Comparison of ENCODE assay signal across 15 cellular contexts in genomic region chr14:21379338-21379737, GRCh38. TPM values are rescaled to one million over a fixed set of nuclear protein-coding genes. Genes with fewer than 3 reads are reported as not detected.
DNase-seq lines count a peak whose midpoint lies in the region; ATAC-seq and TF ChIP-seq lines count a peak whose summit lies in the region.
"Had no signal": no experiment of that assay in that cellular context is flagged by ENCODE, and none has a peak within 500 bp of the region (broad histone marks: within the 10 kb centered on the region; RNA-seq: fewer than 3 reads in every experiment).

No MANE protein-coding gene starts in this region.

- CTCF ChIA-PET in IMR-90 (lab: Yijun Ruan, JAX), result interaction anchor here (0.7 kb wide), 1 partner anchor 365 kb away, joined by 5 read pairs; no protein-coding TSS in a partner anchor

- no peaks in the 10 kb centered on the region for H3K9me1 ChIP-seq in IMR-90 (ENCODE audit: insufficient read depth, low read length)

- no peak overlapping the region for H2AFZ ChIP-seq in IMR-90 (replicated peaks; ENCODE audit: low read length, poor library complexity)
- H2AFZ ChIP-seq: GM23248 had no signal

- no peak for TF ChIP-seq POLR2A in IMR-90 (IDR thresholded peaks at IDR 0.05; ENCODE audit: low read depth, low read length)

- H3K56ac ChIP-seq in IMR-90 (ENCODE audit: extremely low read depth, insufficient read depth, low read length), result no peak overlapping the region

- no peak overlapping the region for H2AK5ac ChIP-seq in IMR-90 (ENCODE audit: low read depth, low read length)

- no peaks in the 10 kb centered on the region for H3K27me3 Mint-ChIP-seq in activated naive CD8-positive, alpha-beta T cell treated with anti-CD3 and anti-CD28 coated beads, Interleukin-2, amount 10 ng/mL, durations not matched to agents 7 days and 5 days
- no peaks in the 10 kb centered on the region for H3K27me3 Mint-ChIP-seq in activated naive CD8-positive, alpha-beta T cell treated with anti-CD3 and anti-CD28 coated beads for 36 hours
- H3K27me3 Mint-ChIP-seq in neural crest cell (ENCODE audit: low read depth), result peaks cover 2% of the 10 kb centered on the region
- H3K27me3 Mint-ChIP-seq: CD4-positive, alpha-beta memory T cell had no signal

- no peak overlapping the region for H3K4me2 ChIP-seq in IMR-90 (ENCODE audit: low read depth, low read length)

- no peak overlapping the region for H3K27ac ChIP-seq in IMR-90 (ENCODE audit: insufficient read depth, low read length)
- H3K27ac ChIP-seq: C4-2B, GM23248 had no signal

- no peak overlapping the region for H3K9ac ChIP-seq in IMR-90 (ENCODE audit: low read depth, low read length)
- H3K9ac ChIP-seq: GM23248 had no signal

- peaks cover 5% of the 10 kb centered on the region; the same call in 1 of the 2 replicates for H3K36me3 ChIP-seq in IMR-90 (ENCODE audit: control insufficient read depth, insufficient read depth, low read length)

- H4K8ac ChIP-seq in IMR-90 (ENCODE audit: low read depth in 2 of 2, low read length in 2 of 2), result no peak overlapping the region

- peaks cover 31% of the 10 kb centered on the region for H4K20me1 ChIP-seq in IMR-90 (ENCODE audit: insufficient read depth, low read length)

- H3K9me3 Mint-ChIP-seq in activated naive CD8-positive, alpha-beta T cell treated with anti-CD3 and anti-CD28 coated beads, Interleukin-2, amount 10 ng/mL, durations not matched to agents 7 days and 5 days, result no peaks in the 10 kb centered on the region
- H3K9me3 Mint-ChIP-seq in activated naive CD8-positive, alpha-beta T cell treated with anti-CD3 and anti-CD28 coated beads for 36 hours, result no peaks in the 10 kb centered on the region
- no peaks in the 10 kb centered on the region for H3K9me3 Mint-ChIP-seq in neural crest cell
- H3K9me3 Mint-ChIP-seq: CD4-positive, alpha-beta memory T cell had no signal

- no peak overlapping the region for H3K4ac ChIP-seq in IMR-90 (ENCODE audit: low read depth, low read length)

- H3K4me3 Mint-ChIP-seq in activated naive CD8-positive, alpha-beta T cell treated with anti-CD3 and anti-CD28 coated beads, Interleukin-2, amount 10 ng/mL, durations not matched to agents 7 days and 5 days, result no peak overlapping the region
- H3K4me3 Mint-ChIP-seq in activated naive CD8-positive, alpha-beta T cell treated with anti-CD3 and anti-CD28 coated beads for 36 hours, result no peak overlapping the region
- peak overlapping the region; percentile 31 for H3K4me3 Mint-ChIP-seq in neural crest cell
- H3K4me3 Mint-ChIP-seq: H9 had no signal

- no peak overlapping the region for H4K91ac ChIP-seq in IMR-90 (ENCODE audit: insufficient read depth, low read depth, low read length)

- ATAC-seq in activated naive CD8-positive, alpha-beta T cell treated with anti-CD3 and anti-CD28 coated beads, Interleukin-2, amount 10 ng/mL, durations not matched to agents 7 days and 5 days (ENCODE audit: low read depth), result no peak
- no peak for ATAC-seq in IMR-90 (ENCODE audit: low read depth)
- no peak for ATAC-seq in GM18502 (IDR thresholded peaks at IDR 0.05; ENCODE audit: poor library complexity, unreplicated experiment)

- peaks cover 31% of the 10 kb centered on the region for H3K4me1 Mint-ChIP-seq in activated naive CD8-positive, alpha-beta T cell treated with anti-CD3 and anti-CD28 coated beads, Interleukin-2, amount 10 ng/mL, durations not matched to agents 7 days and 5 days
- peaks cover 44% of the 10 kb centered on the region for H3K4me1 Mint-ChIP-seq in activated naive CD8-positive, alpha-beta T cell treated with anti-CD3 and anti-CD28 coated beads for 36 hours
- peaks cover 29% of the 10 kb centered on the region for H3K4me1 Mint-ChIP-seq in neural crest cell

- peaks cover 5 to 37% of the 10 kb centered on the region in 2 experiments for H3K79me1 ChIP-seq in IMR-90 (ENCODE audit: low read depth in 1 of 2, low read length in 2 of 2)

- no CpG with 5 or more reads among the region's 6 CpGs for WGBS in IMR-90 (ENCODE audit: extremely low coverage in 2 of 2, insufficient read length in 1 of 2), 2 experiments

- intact Hi-C loops in IMR-90 (cut with micrococcal nuclease), result no loop called here

- in situ Hi-C loops in IMR-90 (cut with MboI; ENCODE audit: low sequenced_read_pairs), result no loop called here

- no peak overlapping the region for H3K18ac ChIP-seq in IMR-90 (ENCODE audit: low read depth, low read length)

- H3K36me3 Mint-ChIP-seq in activated naive CD8-positive, alpha-beta T cell treated with anti-CD3 and anti-CD28 coated beads, Interleukin-2, amount 10 ng/mL, durations not matched to agents 7 days and 5 days, result peaks cover 24% of the 10 kb centered on the region
- peaks cover 41% of the 10 kb centered on the region for H3K36me3 Mint-ChIP-seq in activated naive CD8-positive, alpha-beta T cell treated with anti-CD3 and anti-CD28 coated beads for 36 hours
- peaks cover 7% of the 10 kb centered on the region for H3K36me3 Mint-ChIP-seq in neural crest cell (ENCODE audit: low read depth)

- no peak for TF ChIP-seq RAD21 in IMR-90 (IDR thresholded peaks at IDR 0.05; ENCODE audit: low read length)

- POLR2A ChIA-PET in activated naive CD8-positive, alpha-beta T cell treated with anti-CD3 and anti-CD28 coated beads, Interleukin-2, amount 10 ng/mL, durations not matched to agents 7 days and 5 days (lab: Charles Lee), result no interaction called here
- POLR2A ChIA-PET in IMR-90 (lab: Charles Lee; ENCODE audit: unreplicated experiment), result no interaction called here

- H2BK20ac ChIP-seq in IMR-90 (ENCODE audit: low read depth, low read length), result no peak overlapping the region

- dilution Hi-C loops in IMR-90 (cut with HindIII; ENCODE audit: low sequenced_read_pairs, unreplicated experiment), result no loop called here

- H2BK5ac ChIP-seq in IMR-90 (ENCODE audit: low read depth, low read length, poor library complexity, severe bottlenecking), result no peak overlapping the region

- no TSS peak for BruUV-seq in IMR-90 (replicated peaks; lab: Mats Ljungman, UMichigan)

- H2BK120ac ChIP-seq in IMR-90 (ENCODE audit: low read depth, low read length), result no peak overlapping the region

- TF ChIP-seq CTCF in IMR-90 (conservative IDR thresholded peaks at IDR 0.05; ENCODE audit: low read depth, low read length) (no peak), neural crest cell (conservative IDR thresholded peaks at IDR 0.05) (no peak)

- no peak overlapping the region for H3K4me3 ChIP-seq in IMR-90 (ENCODE audit: insufficient read depth, low read depth, low read length)
- H3K4me3 ChIP-seq: GM23248 had no signal

- H3K4me1 ChIP-seq in IMR-90 (ENCODE audit: control insufficient read depth, insufficient read depth, low read length), result no peaks in the 10 kb centered on the region
- H3K4me1 ChIP-seq: BE2C had no signal

- H2AK9ac ChIP-seq in IMR-90 (replicated peaks; ENCODE audit: low read depth, low read length, poor library complexity), result no peak overlapping the region

- H2BK15ac ChIP-seq in IMR-90 (ENCODE audit: low read depth, low read length), result no peak overlapping the region

- no peak overlapping the region for H4K5ac ChIP-seq in IMR-90 (ENCODE audit: low read depth, low read length)

- no peak overlapping the region for H3K14ac ChIP-seq in IMR-90 (replicated peaks; ENCODE audit: low read depth, low read length)

- no peak for DNase-seq in activated naive CD8-positive, alpha-beta T cell treated with anti-CD3 and anti-CD28 coated beads, Interleukin-2, amount 10 ng/mL, durations not matched to agents 7 days and 5 days
- DNase-seq in activated naive CD8-positive, alpha-beta T cell treated with anti-CD3 and anti-CD28 coated beads for 36 hours, result no peak
- DNase-seq in IMR-90 (no peak), RPMI8226 (peak; percentile 86), neural crest cell (ENCODE audit: low read depth, low spot score) (no peak), D341Med (ENCODE audit: low spot score) (no peak), DMS53 treated with DMSO at 0.1 percent for 48 hours (lab: John Stamatoyannopoulos, UW; ENCODE audit: unreplicated experiment) (no peak)
- DNase-seq: BE2C; CD4-positive, alpha-beta memory T cell; DMS153; GM23248; H9; KBM-7 had no signal

- H3K23ac ChIP-seq in IMR-90 (ENCODE audit: low read depth, low read length), result no peak overlapping the region

- H3K27ac Mint-ChIP-seq in activated naive CD8-positive, alpha-beta T cell treated with anti-CD3 and anti-CD28 coated beads, Interleukin-2, amount 10 ng/mL, durations not matched to agents 7 days and 5 days, result peak overlapping the region; percentile 5
- no peak overlapping the region for H3K27ac Mint-ChIP-seq in activated naive CD8-positive, alpha-beta T cell treated with anti-CD3 and anti-CD28 coated beads for 36 hours
- no peak overlapping the region for H3K27ac Mint-ChIP-seq in neural crest cell (ENCODE audit: unreplicated experiment)
- H3K27ac Mint-ChIP-seq: CD4-positive, alpha-beta memory T cell; H9 had no signal

- H3K27me3 ChIP-seq in IMR-90 (ENCODE audit: control insufficient read depth, insufficient read depth, low read length), result no peaks in the 10 kb centered on the region
- H3K27me3 ChIP-seq: BE2C had no signal

- H3K9me3 ChIP-seq in IMR-90 (ENCODE audit: control insufficient read depth, insufficient read depth, low read length), result no peaks in the 10 kb centered on the region
- H3K9me3 ChIP-seq: BE2C had no signal

TF ChIP-seq in IMR-90, 13 proteins besides CTCF, POLR2A, EP300 and RAD21:
- TF ChIP-seq RCOR1 (IDR thresholded peaks at IDR 0.05; ENCODE audit: insufficient replicate concordance, low read length) (no peak), MAFK (IDR thresholded peaks at IDR 0.05; ENCODE audit: low read depth, low read length) (peak; percentile 98), MAZ (IDR thresholded peaks at IDR 0.05; ENCODE audit: borderline replicate concordance, low read depth, low read length) (no peak)

RNA-seq across cellular contexts. Expression of gene SUPT16H, which starts 4.5 kb away (rescaled TPM):
- 100 to 1,000 TPM; 119 to 121 TPM for total RNA-seq in activated naive CD8-positive, alpha-beta T cell treated with anti-CD3 and anti-CD28 coated beads, Interleukin-2, amount 10 ng/mL, durations not matched to agents 7 days and 5 days
- total RNA-seq in activated naive CD8-positive, alpha-beta T cell treated with anti-CD3 and anti-CD28 coated beads for 36 hours, result 100 to 1,000 TPM; 218 to 221 TPM
- total RNA-seq in IMR-90 (2012; rRNA removed) (103 and 134 TPM in 2 replicates), neural crest cell (199 and 205 TPM in 2 replicates)
- polyA plus RNA-seq in IMR-90 (2012; rRNA removed), result 38.5 and 50.6 TPM in 2 replicates
- polyA plus RNA-seq in IMR-90 (2012; cell fraction: cytosol; rRNA removed), result 11.2 and 13.8 TPM in 2 replicates
- polyA plus RNA-seq in IMR-90 (2012; cell fraction: nucleus; rRNA removed; ENCODE audit: low replicate concordance), result 8.0 and 42.0 TPM in 2 replicates
